In genomic region chr3:119359476-119359998, GRCh38 we compare ENCODE assay signal across 14 cellular contexts.
DNase-seq lines count a peak whose midpoint lies in the region; ATAC-seq and TF ChIP-seq lines count a peak whose summit lies in the region.
"Had no signal": no experiment of that assay in that cellular context is flagged by ENCODE, and none has a peak within 500 bp of the region (broad histone marks: within the 10 kb centered on the region; RNA-seq: fewer than 3 reads in every experiment).

No MANE protein-coding gene starts in this region.

- peak overlapping the region in 3 of 4 donors; percentile 36 to 50 (median 48) for H3K27ac ChIP-seq in upper lobe of left lung
- H3K27ac ChIP-seq: gastrocnemius medialis, right lobe of liver had no signal

- no peak for TF ChIP-seq CTCF in WTC11 (IDR thresholded peaks at IDR 0.05)
- TF ChIP-seq CTCF in upper lobe of left lung (IDR thresholded peaks at IDR 0.05), result no peak
- no peak for TF ChIP-seq CTCF in Calu3 (IDR thresholded peaks at IDR 0.05; ENCODE audit: unreplicated experiment)

- no peak overlapping the region for H3K4me3 ChIP-seq in upper lobe of left lung
- H3K4me3 ChIP-seq: gastrocnemius medialis, right lobe of liver had no signal

- H3K4me3 Mint-ChIP-seq in activated naive CD4-positive, alpha-beta T cell treated with anti-CD3 and anti-CD28 coated beads, Interleukin-2, amount 10 ng/mL, durations not matched to agents 7 days and 5 days, result no peak overlapping the region
- no peak overlapping the region for H3K4me3 Mint-ChIP-seq in activated naive CD4-positive, alpha-beta T cell treated with anti-CD3 and anti-CD28 coated beads for 36 hours
- H3K4me3 Mint-ChIP-seq in WTC11, result peak overlapping the region; percentile 19
- H3K4me3 Mint-ChIP-seq in Calu3 (ENCODE audit: low read depth, unreplicated experiment), result no peak overlapping the region
- H3K4me3 Mint-ChIP-seq: activated T-cell treated with anti-CD3 and anti-CD28 coated beads, Interleukin-2, amount 50 U/mL, for 4 hours had no signal

- peaks cover 8% of the 10 kb centered on the region for H3K27me3 Mint-ChIP-seq in activated naive CD4-positive, alpha-beta T cell treated with anti-CD3 and anti-CD28 coated beads, Interleukin-2, amount 10 ng/mL, durations not matched to agents 7 days and 5 days
- H3K27me3 Mint-ChIP-seq in activated naive CD4-positive, alpha-beta T cell treated with anti-CD3 and anti-CD28 coated beads for 36 hours (ENCODE audit: low read depth), result no peaks in the 10 kb centered on the region
- H3K27me3 Mint-ChIP-seq in WTC11 (ENCODE audit: low read depth) (no peaks in the 10 kb centered on the region), Calu3 (ENCODE audit: unreplicated experiment) (peaks cover 17% of the 10 kb centered on the region)

- ATAC-seq in HG03103 (IDR thresholded peaks at IDR 0.05; ENCODE audit: low read depth, unreplicated experiment) (peak; percentile 60), WTC11 (peak; percentile 38), upper lobe of left lung (ENCODE audit: low FRiP score in 2 of 2) (peak in 1 of 2 donors; percentile 40)
- ATAC-seq: activated T-cell treated with anti-CD3 and anti-CD28 coated beads, Interleukin-2, amount 50 U/mL, for 4 hours; gastrocnemius medialis; right lobe of liver had no signal

- H3K9me3 Mint-ChIP-seq in activated naive CD4-positive, alpha-beta T cell treated with anti-CD3 and anti-CD28 coated beads, Interleukin-2, amount 10 ng/mL, durations not matched to agents 7 days and 5 days, result no peaks in the 10 kb centered on the region
- H3K9me3 Mint-ChIP-seq in activated naive CD4-positive, alpha-beta T cell treated with anti-CD3 and anti-CD28 coated beads for 36 hours, result no peaks in the 10 kb centered on the region
- H3K9me3 Mint-ChIP-seq in WTC11 (peaks cover 3% of the 10 kb centered on the region; the same call in 1 of the 2 replicates), Calu3 (ENCODE audit: low read depth, unreplicated experiment) (no peaks in the 10 kb centered on the region)
- H3K9me3 Mint-ChIP-seq: activated T-cell treated with anti-CD3 and anti-CD28 coated beads, Interleukin-2, amount 50 U/mL, for 4 hours had no signal

- no peaks in the 10 kb centered on the region for H3K36me3 Mint-ChIP-seq in activated naive CD4-positive, alpha-beta T cell treated with anti-CD3 and anti-CD28 coated beads, Interleukin-2, amount 10 ng/mL, durations not matched to agents 7 days and 5 days
- H3K36me3 Mint-ChIP-seq in activated naive CD4-positive, alpha-beta T cell treated with anti-CD3 and anti-CD28 coated beads for 36 hours (ENCODE audit: low read depth), result no peaks in the 10 kb centered on the region
- H3K36me3 Mint-ChIP-seq in WTC11 (no peaks in the 10 kb centered on the region), Calu3 (ENCODE audit: insufficient read depth, unreplicated experiment) (no peaks in the 10 kb centered on the region)

- H3K27ac Mint-ChIP-seq in activated naive CD4-positive, alpha-beta T cell treated with anti-CD3 and anti-CD28 coated beads, Interleukin-2, amount 10 ng/mL, durations not matched to agents 7 days and 5 days, result peak overlapping the region; percentile 0
- H3K27ac Mint-ChIP-seq in activated naive CD4-positive, alpha-beta T cell treated with anti-CD3 and anti-CD28 coated beads for 36 hours, result no peak overlapping the region
- peak overlapping the region; percentile 76 for H3K27ac Mint-ChIP-seq in WTC11
- H3K27ac Mint-ChIP-seq in Calu3 (ENCODE audit: unreplicated experiment), result no peak overlapping the region

- 36 to 38% methylated on average over 6 of the region's 6 CpGs for WGBS in upper lobe of left lung, 2 donors

- no peaks in the 10 kb centered on the region for H3K36me3 ChIP-seq in upper lobe of left lung
- H3K36me3 ChIP-seq: gastrocnemius medialis, right lobe of liver had no signal

- BruUV-seq in Calu3 (replicated peaks; lab: Mats Ljungman, UMichigan), result no TSS peak

- intact Hi-C loops in activated naive CD4-positive, alpha-beta T cell treated with anti-CD3 and anti-CD28 coated beads for 36 hours (cut with micrococcal nuclease), result no loop called here
- intact Hi-C loops in Calu3 (cut with micrococcal nuclease; ENCODE audit: unreplicated experiment), result no loop called here

- no peak for TF ChIP-seq POLR2A in upper lobe of left lung (IDR thresholded peaks at IDR 0.05)

- TF ChIP-seq EP300 in upper lobe of left lung (IDR thresholded peaks at IDR 0.05), result no peak

- no peak for DNase-seq in activated naive CD4-positive, alpha-beta T cell treated with anti-CD3 and anti-CD28 coated beads, Interleukin-2, amount 10 ng/mL, durations not matched to agents 7 days and 5 days
- DNase-seq in activated naive CD4-positive, alpha-beta T cell treated with anti-CD3 and anti-CD28 coated beads for 36 hours, result no peak
- DNase-seq in WTC11 (ENCODE audit: low spot score), result no peak
- no peak for DNase-seq in upper lobe of left lung
- no peak for DNase-seq in COR-L47 (lab: John Stamatoyannopoulos, UW)
- DNase-seq in dermis blood vessel endothelial cell, result no peak
- no peak for DNase-seq in Calu3
- DNase-seq: activated T-cell treated with anti-CD3 and anti-CD28 coated beads, Interleukin-2, amount 50 U/mL, for 4 hours; gastrocnemius medialis; GOT3; NCI-H69; right lobe of liver; T-helper 9 cell had no signal

- H3K27me3 ChIP-seq in upper lobe of left lung, result no peaks in the 10 kb centered on the region
- H3K27me3 ChIP-seq: gastrocnemius medialis, right lobe of liver had no signal

- H3K4me1 ChIP-seq in upper lobe of left lung, result peaks cover 30 to 58% (median 42%) of the 10 kb centered on the region in 4 donors
- H3K4me1 ChIP-seq: gastrocnemius medialis, right lobe of liver had no signal

- H3K4me1 Mint-ChIP-seq in activated naive CD4-positive, alpha-beta T cell treated with anti-CD3 and anti-CD28 coated beads, Interleukin-2, amount 10 ng/mL, durations not matched to agents 7 days and 5 days, result no peaks in the 10 kb centered on the region
- no peaks in the 10 kb centered on the region for H3K4me1 Mint-ChIP-seq in activated naive CD4-positive, alpha-beta T cell treated with anti-CD3 and anti-CD28 coated beads for 36 hours (ENCODE audit: low read depth)
- H3K4me1 Mint-ChIP-seq in WTC11 (peaks cover 60% of the 10 kb centered on the region), Calu3 (ENCODE audit: low read depth, unreplicated experiment) (peaks cover 9% of the 10 kb centered on the region)

- CTCF ChIA-PET in activated naive CD4-positive, alpha-beta T cell treated with anti-CD3 and anti-CD28 coated beads, Interleukin-2, amount 10 ng/mL, durations not matched to agents 7 days and 5 days (lab: Charles Lee), result interaction anchor here (1.6 kb wide), 1 partner anchor 475 kb away, joined by 3 read pairs; no protein-coding TSS in a partner anchor
- CTCF ChIA-PET in activated naive CD4-positive, alpha-beta T cell treated with anti-CD3 and anti-CD28 coated beads for 36 hours (lab: Charles Lee), result no interaction called here
- CTCF ChIA-PET in WTC11 (lab: Charles Lee) (interaction anchor here (0.6 to 2.2 kb wide), 2 partner anchors 10 to 358 kb away, joined by 3 to 12 read pairs; no protein-coding TSS in a partner anchor), Calu3 (lab: Charles Lee) (no interaction called here)

- POLR2A ChIA-PET in WTC11 (lab: Charles Lee), result no interaction called here

- H3K9me3 ChIP-seq in upper lobe of left lung, result no peaks in the 10 kb centered on the region
- H3K9me3 ChIP-seq: gastrocnemius medialis, right lobe of liver had no signal

TF ChIP-seq in WTC11, 78 proteins besides CTCF, POLR2A, EP300 and RAD21:
- no peak for TF ChIP-seq HMGA2 (CRISPR knock-in tag; IDR thresholded peaks at IDR 0.05)
- TF ChIP-seq ZNF121 (CRISPR knock-in tag; IDR thresholded peaks at IDR 0.05), result 0 out of 2 replicates have a peak, but pooled peaks have one; percentile 37
TF ChIP-seq in WTC11: peak in this region for 1.

Comparison
In these comparisons a context has a peak if more than half of its experiments do, and no peak if none do; other contexts are left out.
1. H3K27ac Mint-ChIP-seq: peak in activated naive CD4-positive, alpha-beta T cell treated with anti-CD3 and anti-CD28 coated beads, Interleukin-2, amount 10 ng/mL, durations not matched to agents 7 days and 5 days (single experiment) and WTC11 (single experiment); none in activated naive CD4-positive, alpha-beta T cell treated with anti-CD3 and anti-CD28 coated beads for 36 hours (single experiment) and Calu3 (single experiment).
2. CTCF ChIA-PET loops: an anchor here in activated naive CD4-positive, alpha-beta T cell treated with anti-CD3 and anti-CD28 coated beads, Interleukin-2, amount 10 ng/mL, durations not matched to agents 7 days and 5 days (1.6 kb wide) and WTC11 (0.6 to 2.2 kb wide); none called in activated naive CD4-positive, alpha-beta T cell treated with anti-CD3 and anti-CD28 coated beads for 36 hours and Calu3.